33 cellular contexts compared by ENCODE assay signal in the genomic region with DNA sequence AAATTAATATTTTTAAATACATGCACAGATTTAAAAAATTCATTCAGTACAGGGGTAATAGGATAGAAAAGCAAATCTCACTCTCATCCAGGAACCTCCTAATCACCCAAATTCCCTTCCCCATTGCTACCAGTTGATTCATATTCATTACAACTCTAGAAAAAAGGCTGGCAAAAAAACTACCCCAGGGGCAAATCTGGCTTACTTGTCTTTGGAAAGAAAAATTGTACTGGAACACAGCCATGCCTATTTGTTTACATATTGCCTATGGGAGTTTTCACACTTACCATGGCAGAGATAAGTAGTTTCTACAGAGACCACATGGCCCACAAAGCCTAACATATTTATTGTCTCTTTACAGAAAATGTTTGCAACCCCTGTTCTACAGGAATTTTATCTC.
"Had no signal": no experiment of that assay in that cellular context is flagged by ENCODE, and none has a peak within 500 bp of the region (broad histone marks: within the 10 kb centered on the region; RNA-seq: fewer than 3 reads in every experiment).

No MANE protein-coding gene starts in this region.

- H3K4me1 ChIP-seq: Peyer's patch had no signal

- H3K27ac Mint-ChIP-seq: activated B cell treated with CpG ODN at 0.5 μM for 24 hours; activated CD4-positive, alpha-beta memory T cell treated with anti-CD3 and anti-CD28 coated beads for 36 hours; activated naive CD4-positive, alpha-beta T cell treated with anti-CD3 and anti-CD28 coated beads, Interleukin-2, amount 10 ng/mL, durations not matched to agents 7 days and 5 days; activated naive CD8-positive, alpha-beta T cell; activated naive CD8-positive, alpha-beta T cell treated with anti-CD3 and anti-CD28 coated beads, Interleukin-2, amount 50 U/mL, for 24 hours had no signal

- ATAC-seq: activated naive CD8-positive, alpha-beta T cell treated with anti-CD3 and anti-CD28 coated beads, Interleukin-2, amount 50 U/mL, for 24 hours; PC-3 had no signal

- H3K4me3 Mint-ChIP-seq: activated B cell treated with CpG ODN at 0.5 μM for 24 hours; activated CD4-positive, alpha-beta memory T cell treated with anti-CD3 and anti-CD28 coated beads for 36 hours; activated naive CD4-positive, alpha-beta T cell treated with anti-CD3 and anti-CD28 coated beads, Interleukin-2, amount 10 ng/mL, durations not matched to agents 7 days and 5 days; activated naive CD8-positive, alpha-beta T cell; activated naive CD8-positive, alpha-beta T cell treated with anti-CD3 and anti-CD28 coated beads, Interleukin-2, amount 50 U/mL, for 24 hours had no signal

- H3K4me3 ChIP-seq: cardiac muscle cell, Peyer's patch had no signal

- H3K9me3 ChIP-seq: Peyer's patch had no signal

- H3K4me2 ChIP-seq: KMS-11 had no signal

- H3K9me3 Mint-ChIP-seq: activated B cell treated with CpG ODN at 0.5 μM for 24 hours; activated naive CD4-positive, alpha-beta T cell treated with anti-CD3 and anti-CD28 coated beads, Interleukin-2, amount 10 ng/mL, durations not matched to agents 7 days and 5 days; activated naive CD8-positive, alpha-beta T cell treated with anti-CD3 and anti-CD28 coated beads, Interleukin-2, amount 50 U/mL, for 24 hours had no signal

- H3K4me1 Mint-ChIP-seq: activated B cell treated with CpG ODN at 0.5 μM for 24 hours; activated naive CD4-positive, alpha-beta T cell treated with anti-CD3 and anti-CD28 coated beads, Interleukin-2, amount 10 ng/mL, durations not matched to agents 7 days and 5 days; activated naive CD8-positive, alpha-beta T cell treated with anti-CD3 and anti-CD28 coated beads, Interleukin-2, amount 50 U/mL, for 24 hours had no signal

- H3K27me3 Mint-ChIP-seq: activated B cell treated with CpG ODN at 0.5 μM for 24 hours; activated CD4-positive, alpha-beta memory T cell treated with anti-CD3 and anti-CD28 coated beads for 36 hours; activated naive CD4-positive, alpha-beta T cell treated with anti-CD3 and anti-CD28 coated beads, Interleukin-2, amount 10 ng/mL, durations not matched to agents 7 days and 5 days; activated naive CD8-positive, alpha-beta T cell; activated naive CD8-positive, alpha-beta T cell treated with anti-CD3 and anti-CD28 coated beads, Interleukin-2, amount 50 U/mL, for 24 hours had no signal

- DNase-seq: activated B cell treated with CpG ODN at 0.5 μM for 24 hours; activated CD4-positive, alpha-beta memory T cell treated with anti-CD3 and anti-CD28 coated beads for 36 hours; activated CD4-positive, alpha-beta T cell treated with anti-CD3 and anti-CD28 coated beads for 4 hours; activated CD4-positive, alpha-beta T cell treated with anti-CD3 and anti-CD28 coated beads, Interleukin-2, amount 50 U/mL, for 1 hour; activated CD4-positive, CD25-positive, alpha-beta regulatory T cell treated with anti-CD3 and anti-CD28 coated beads, Interleukin-2, amount 50 U/mL, for 72 hours; activated CD8-positive, alpha-beta memory T cell treated with anti-CD3 and anti-CD28 coated beads, Interleukin-2, amount 50 U/mL, for 4 hours; activated effector memory CD4-positive, alpha-beta T cell treated with Interleukin-2 at 50 U/mL for 16 hours; activated naive CD4-positive, alpha-beta T cell treated with anti-CD3 and anti-CD28 coated beads, Interleukin-2, amount 10 ng/mL, durations not matched to agents 7 days and 5 days; activated naive CD8-positive, alpha-beta T cell treated with anti-CD3 and anti-CD28 coated beads, Interleukin-2, amount 50 U/mL, for 24 hours; activated T-cell treated with anti-CD3 and anti-CD28 coated beads, Interleukin-2, amount 50 U/mL, for 48 hours; amniotic stem cell; aorta; brain microvascular endothelial cell; NCI-H1105; NCI-H1417 treated with DMSO at 0.1 percent for 48 hours; NCI-H1930; NCI-H2081 treated with DMSO at 0.1 percent for 48 hours; NCI-H226; NCI-H446 treated with DMSO at 0.1 percent for 48 hours; NCI-H524; NCI-H69; NCI-H82; PC-3; Peyer's patch; Right ventricle myocardium superior; SW 1271; T-helper 1 cell; T-helper 2 cell; T-helper 9 cell had no signal

- H3K27ac ChIP-seq: brain microvascular endothelial cell, cardiac muscle cell, KMS-11, Peyer's patch, VCaP had no signal

- H3K27me3 ChIP-seq: brain microvascular endothelial cell, cardiac muscle cell, Peyer's patch had no signal
